Comparison of ENCODE assay signal across 35 cellular contexts in genomic region chr2:192480984-192481383, GRCh38.
"Had no signal": no experiment of that assay in that cellular context is flagged by ENCODE, and none has a peak within 500 bp of the region (broad histone marks: within the 10 kb centered on the region; RNA-seq: fewer than 3 reads in every experiment).

No MANE protein-coding gene starts in this region.

- DNase-seq: Karpas-422, Kasumi-1, MG63, MV-4-11, NCI-H1048, NCI-H1092, NCI-H1092 treated with DMSO at 0.1 percent for 48 hours, NCI-H1105, NCI-H1105 treated with DMSO at 0.1 percent for 48 hours, NCI-H1417, NCI-H1417 treated with DMSO at 0.1 percent for 48 hours, NCI-H1436, NCI-H1436 treated with DMSO at 0.1 percent for 48 hours, NCI-H146, NCI-H1694, NCI-H1694 treated with DMSO at 0.1 percent for 48 hours, NCI-H187, NCI-H187 treated with DMSO at 0.1 percent for 48 hours, NCI-H1930, NCI-H2029, NCI-H2029 treated with DMSO at 0.1 percent for 48 hours, NCI-H2081, NCI-H2081 treated with DMSO at 0.1 percent for 48 hours, NCI-H2107, NCI-H2171, NCI-H2171 treated with DMSO at 0.1 percent for 48 hours, NCI-H2227 treated with DMSO at 0.1 percent for 48 hours, NCI-H226, NCI-H345, NCI-H446, NCI-H446 treated with DMSO at 0.1 percent for 48 hours, NCI-H510A, NCI-H510A treated with DMSO at 0.1 percent for 48 hours, NCI-H524 had no signal

- H3K27me3 ChIP-seq: MG63 had no signal

- H3K4me3 ChIP-seq: MG63 had no signal

- H3K9me3 ChIP-seq: MG63 had no signal

- H3K4me2 ChIP-seq: KMS-11 had no signal

- H3K36me3 ChIP-seq: MG63 had no signal

- H3K27ac ChIP-seq: KMS-11 had no signal

- H3K9ac ChIP-seq: KMS-11 had no signal
